In genomic region chr7:128310499-128310898, GRCh38 we compare ENCODE assay signal across 24 cellular contexts. TPM values are rescaled to one million over a fixed set of nuclear protein-coding genes. Genes with fewer than 3 reads are reported as not detected.
"Had no signal": no experiment of that assay in that cellular context is flagged by ENCODE, and none has a peak within 500 bp of the region (broad histone marks: within the 10 kb centered on the region; RNA-seq: fewer than 3 reads in every experiment).

No MANE protein-coding gene starts in this region.

- H3K4me1 ChIP-seq: esophagus muscularis mucosa, gastrocnemius medialis, heart right ventricle, right atrium auricular region, suprapubic skin, thyroid gland, upper lobe of left lung, uterus had no signal

- H3K9me3 ChIP-seq: esophagus muscularis mucosa, gastrocnemius medialis, heart right ventricle, right atrium auricular region, suprapubic skin, thyroid gland, upper lobe of left lung, uterus had no signal

- ATAC-seq: gastrocnemius medialis; heart right ventricle; left cardiac atrium; left ventricle myocardium superior; naive thymus-derived CD4-positive, alpha-beta T cell; stimulated activated effector memory CD8-positive, alpha-beta T cell treated with anti-CD3 and anti-CD28 coated beads, Interleukin-12 subunit alpha, Interleukin-12 subunit beta, amount 100 ng/mL, for 72 hours; stimulated activated naive CD8-positive, alpha-beta T cell treated with anti-CD3 and anti-CD28 coated beads, Interleukin-15, Interleukin-2, amounts not matched to agents 100 U/mL and 50 U/mL, for 24 hours had no signal

- DNase-seq: effector memory CD4-positive, alpha-beta T cell; gastrocnemius medialis; heart right ventricle; left cardiac atrium; left ventricle myocardium superior; naive thymus-derived CD4-positive, alpha-beta T cell; nephron progenitor cell; posterior cingulate gyrus; stimulated activated CD4-positive, alpha-beta T cell treated with anti-CD3 and anti-CD28 coated beads, Interleukin-4, amount 100 ng/mL, for 1 hour; stimulated activated CD8-positive, alpha-beta memory T cell treated with anti-CD3 and anti-CD28 coated beads, Interleukin-4, amount 100 ng/mL, for 48 hours; stimulated activated naive CD8-positive, alpha-beta T cell treated with anti-CD3 and anti-CD28 coated beads, Interleukin-15, Interleukin-2, amounts not matched to agents 100 U/mL and 50 U/mL, for 24 hours; thyroid gland; upper lobe of left lung; uterus had no signal

- H3K4me3 Mint-ChIP-seq: naive thymus-derived CD4-positive, alpha-beta T cell; nephron progenitor cell; stimulated activated effector memory CD8-positive, alpha-beta T cell treated with anti-CD3 and anti-CD28 coated beads, Interleukin-12 subunit alpha, Interleukin-12 subunit beta, amount 100 ng/mL, for 72 hours had no signal

- H3K27ac Mint-ChIP-seq: nephron progenitor cell had no signal

- H3K36me3 ChIP-seq: uterus had no signal

- H3K27me3 Mint-ChIP-seq: naive thymus-derived CD4-positive, alpha-beta T cell had no signal

- H3K4me1 Mint-ChIP-seq: nephron progenitor cell had no signal

- H3K27ac ChIP-seq: coronary artery, epithelial cell of prostate, esophagus muscularis mucosa, gastrocnemius medialis, heart right ventricle, right atrium auricular region, suprapubic skin, thyroid gland, upper lobe of left lung, uterus had no signal

- H3K4me3 ChIP-seq: coronary artery, esophagus muscularis mucosa, gastrocnemius medialis, heart right ventricle, right atrium auricular region, suprapubic skin, thyroid gland, upper lobe of left lung, uterus had no signal

- H3K9me3 Mint-ChIP-seq: naive thymus-derived CD4-positive, alpha-beta T cell; nephron progenitor cell; stimulated activated effector memory CD8-positive, alpha-beta T cell treated with anti-CD3 and anti-CD28 coated beads, Interleukin-12 subunit alpha, Interleukin-12 subunit beta, amount 100 ng/mL, for 72 hours had no signal

- H3K27me3 ChIP-seq: esophagus muscularis mucosa, gastrocnemius medialis, heart right ventricle, right atrium auricular region, suprapubic skin, thyroid gland, upper lobe of left lung, uterus had no signal

RNA-seq across cellular contexts. Expression of gene PRRT4, which starts 51.0 kb away (rescaled TPM):
- total RNA-seq: dermis microvascular lymphatic vessel endothelial cell, fibroblast of villous mesenchyme, lung microvascular endothelial cell, pulmonary artery endothelial cell had no signal
